Comparison of ENCODE assay signal across 1 cellular context in the genomic region with DNA sequence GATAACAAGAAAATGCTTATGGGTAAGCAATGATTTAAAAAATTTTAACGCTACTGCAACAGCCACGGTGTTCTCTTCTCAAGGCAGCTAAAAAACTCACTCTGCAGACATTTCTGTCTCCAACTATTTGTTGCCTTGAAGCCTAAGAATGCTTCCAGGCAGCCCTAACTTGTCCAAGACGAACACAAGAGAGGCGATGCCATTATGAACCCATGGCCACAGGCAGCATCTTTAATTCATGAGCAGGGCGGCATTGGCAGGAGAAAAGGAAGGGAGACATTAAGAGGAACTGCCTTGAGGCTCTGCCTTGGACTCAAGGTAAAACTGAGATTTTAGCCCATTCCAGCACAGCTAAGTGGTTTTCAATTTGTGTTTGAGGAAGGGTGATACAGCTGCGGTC.
TF ChIP-seq lines count a peak whose summit lies in the region.

No MANE protein-coding gene starts in this region.

TF ChIP-seq in GM23338, 12 proteins besides CTCF, POLR2A, EP300 and RAD21 (continued from another document):
- TF ChIP-seq, protein P1, sequence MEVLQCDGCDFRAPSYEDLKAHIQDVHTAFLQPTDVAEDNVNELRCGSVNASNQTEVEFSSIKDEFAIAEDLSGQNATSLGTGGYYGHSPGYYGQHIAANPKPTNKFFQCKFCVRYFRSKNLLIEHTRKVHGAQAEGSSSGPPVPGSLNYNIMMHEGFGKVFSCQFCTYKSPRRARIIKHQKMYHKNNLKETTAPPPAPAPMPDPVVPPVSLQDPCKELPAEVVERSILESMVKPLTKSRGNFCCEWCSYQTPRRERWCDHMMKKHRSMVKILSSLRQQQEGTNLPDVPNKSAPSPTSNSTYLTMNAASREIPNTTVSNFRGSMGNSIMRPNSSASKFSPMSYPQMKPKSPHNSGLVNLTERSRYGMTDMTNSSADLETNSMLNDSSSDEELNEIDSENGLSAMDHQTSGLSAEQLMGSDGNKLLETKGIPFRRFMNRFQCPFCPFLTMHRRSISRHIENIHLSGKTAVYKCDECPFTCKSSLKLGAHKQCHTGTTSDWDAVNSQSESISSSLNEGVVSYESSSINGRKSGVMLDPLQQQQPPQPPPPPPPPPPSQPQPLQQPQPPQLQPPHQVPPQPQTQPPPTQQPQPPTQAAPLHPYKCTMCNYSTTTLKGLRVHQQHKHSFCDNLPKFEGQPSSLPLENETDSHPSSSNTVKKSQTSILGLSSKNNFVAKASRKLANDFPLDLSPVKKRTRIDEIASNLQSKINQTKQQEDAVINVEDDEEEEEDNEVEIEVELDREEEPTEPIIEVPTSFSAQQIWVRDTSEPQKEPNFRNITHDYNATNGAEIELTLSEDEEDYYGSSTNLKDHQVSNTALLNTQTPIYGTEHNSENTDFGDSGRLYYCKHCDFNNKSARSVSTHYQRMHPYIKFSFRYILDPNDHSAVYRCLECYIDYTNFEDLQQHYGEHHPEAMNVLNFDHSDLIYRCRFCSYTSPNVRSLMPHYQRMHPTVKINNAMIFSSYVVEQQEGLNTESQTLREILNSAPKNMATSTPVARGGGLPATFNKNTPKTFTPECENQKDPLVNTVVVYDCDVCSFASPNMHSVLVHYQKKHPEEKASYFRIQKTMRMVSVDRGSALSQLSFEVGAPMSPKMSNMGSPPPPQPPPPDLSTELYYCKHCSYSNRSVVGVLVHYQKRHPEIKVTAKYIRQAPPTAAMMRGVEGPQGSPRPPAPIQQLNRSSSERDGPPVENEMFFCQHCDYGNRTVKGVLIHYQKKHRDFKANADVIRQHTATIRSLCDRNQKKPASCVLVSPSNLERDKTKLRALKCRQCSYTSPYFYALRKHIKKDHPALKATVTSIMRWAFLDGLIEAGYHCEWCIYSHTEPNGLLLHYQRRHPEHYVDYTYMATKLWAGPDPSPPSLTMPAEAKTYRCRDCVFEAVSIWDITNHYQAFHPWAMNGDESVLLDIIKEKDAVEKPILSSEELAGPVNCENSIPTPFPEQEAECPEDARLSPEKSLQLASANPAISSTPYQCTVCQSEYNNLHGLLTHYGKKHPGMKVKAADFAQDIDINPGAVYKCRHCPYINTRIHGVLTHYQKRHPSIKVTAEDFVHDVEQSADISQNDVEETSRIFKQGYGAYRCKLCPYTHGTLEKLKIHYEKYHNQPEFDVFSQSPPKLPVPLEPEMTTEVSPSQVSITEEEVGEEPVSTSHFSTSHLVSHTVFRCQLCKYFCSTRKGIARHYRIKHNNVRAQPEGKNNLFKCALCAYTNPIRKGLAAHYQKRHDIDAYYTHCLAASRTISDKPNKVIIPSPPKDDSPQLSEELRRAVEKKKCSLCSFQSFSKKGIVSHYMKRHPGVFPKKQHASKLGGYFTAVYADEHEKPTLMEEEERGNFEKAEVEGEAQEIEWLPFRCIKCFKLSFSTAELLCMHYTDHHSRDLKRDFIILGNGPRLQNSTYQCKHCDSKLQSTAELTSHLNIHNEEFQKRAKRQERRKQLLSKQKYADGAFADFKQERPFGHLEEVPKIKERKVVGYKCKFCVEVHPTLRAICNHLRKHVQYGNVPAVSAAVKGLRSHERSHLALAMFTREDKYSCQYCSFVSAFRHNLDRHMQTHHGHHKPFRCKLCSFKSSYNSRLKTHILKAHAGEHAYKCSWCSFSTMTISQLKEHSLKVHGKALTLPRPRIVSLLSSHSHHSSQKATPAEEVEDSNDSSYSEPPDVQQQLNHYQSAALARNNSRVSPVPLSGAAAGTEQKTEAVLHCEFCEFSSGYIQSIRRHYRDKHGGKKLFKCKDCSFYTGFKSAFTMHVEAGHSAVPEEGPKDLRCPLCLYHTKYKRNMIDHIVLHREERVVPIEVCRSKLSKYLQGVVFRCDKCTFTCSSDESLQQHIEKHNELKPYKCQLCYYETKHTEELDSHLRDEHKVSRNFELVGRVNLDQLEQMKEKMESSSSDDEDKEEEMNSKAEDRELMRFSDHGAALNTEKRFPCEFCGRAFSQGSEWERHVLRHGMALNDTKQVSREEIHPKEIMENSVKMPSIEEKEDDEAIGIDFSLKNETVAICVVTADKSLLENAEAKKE (CRISPR knock-in tag; IDR thresholded peaks at IDR 0.05) = no peak
- TF ChIP-seq POLR2AphosphoS5 (IDR thresholded peaks at IDR 0.05; ENCODE audit: low read depth) = no peak
- no peak for TF ChIP-seq ZNF114 (CRISPR knock-in tag; IDR thresholded peaks at IDR 0.05)
- no peak for TF ChIP-seq ZNF331 (CRISPR knock-in tag; IDR thresholded peaks at IDR 0.05; ENCODE audit: low read depth)
